8 cellular contexts compared by ENCODE assay signal in the genomic region with DNA sequence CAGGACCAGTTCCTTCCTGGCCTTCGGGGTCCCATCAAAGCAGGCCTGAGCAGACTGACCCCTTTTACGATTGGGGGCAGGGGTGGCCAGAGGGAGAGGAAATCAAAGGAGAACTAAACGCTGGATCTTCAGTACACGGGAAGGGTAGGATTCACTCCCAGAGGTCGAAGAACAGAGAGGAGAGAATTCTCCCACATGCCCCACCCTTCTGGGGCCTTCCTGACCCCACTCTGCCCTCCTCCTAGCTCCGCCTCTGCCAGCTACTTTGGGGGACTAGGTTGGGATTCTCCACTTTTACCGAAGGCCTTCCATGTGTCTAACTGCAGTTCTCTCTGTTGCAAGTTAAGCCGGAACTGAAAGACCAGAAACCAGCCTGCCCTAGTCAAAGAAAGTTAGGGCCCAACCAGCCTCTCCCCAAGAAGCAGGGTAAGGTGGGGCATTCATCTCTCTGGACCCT. TPM values are rescaled to one million over a fixed set of nuclear protein-coding genes. Genes with fewer than 3 reads are reported as not detected.
A peak's percentile ranks its signal among the peaks of the same experiment; 100 is the strongest.
DNase-seq lines count a peak whose midpoint lies in the region; ATAC-seq and TF ChIP-seq lines count a peak whose summit lies in the region.

No MANE protein-coding gene starts in this region.

- H3K4me1 ChIP-seq in mammary epithelial cell (ENCODE audit: insufficient read depth, low read length): peaks cover 75% of the 10 kb centered on the region
- H3K4me1 ChIP-seq in liver (ENCODE audit: control insufficient read depth in 4 of 4, insufficient read depth in 4 of 4, low read length in 3 of 4): peaks cover 6 to 23% (median 10%) of the 10 kb centered on the region in 4 donors
- peaks cover 0 to 80% (median 69%) of the 10 kb centered on the region in 4 donors for H3K4me1 ChIP-seq in tibial artery

- peak; percentile 69 for DNase-seq in GM12865 (ENCODE audit: low read depth)
- peak; percentile 48 for DNase-seq in NOMO-1 treated with DMSO at 0.1 percent for 48 hours (lab: John Stamatoyannopoulos, UW; ENCODE audit: unreplicated experiment)
- peak; percentile 47 for DNase-seq in mammary epithelial cell
- no peak for DNase-seq in tibial artery
- DNase-seq in DMS153 (lab: John Stamatoyannopoulos, UW): no peak
- DNase-seq in 8988T: no peak

- H3K9ac ChIP-seq in mammary epithelial cell (ENCODE audit: insufficient read depth, low read length) (peak overlapping the region; percentile 92), liver (ENCODE audit: low read depth in 1 of 2, low read length in 2 of 2) (peak overlapping the region; percentile 4 to 49)

- intact Hi-C loops in mammary epithelial cell (cut with micrococcal nuclease) (loop anchor here (5.0 kb wide), 1 partner anchor 122 kb away; the partner anchor contains the start of genes GON4L and SYT11), tibial artery (cut with DNase I; ENCODE audit: low total_unique reads) (no loop called here)

- peak overlapping the region; percentile 92 for H3K4me2 ChIP-seq in mammary epithelial cell (ENCODE audit: insufficient read depth, low read depth, low read length)

- peaks cover 79% of the 10 kb centered on the region for H3K79me2 ChIP-seq in mammary epithelial cell (ENCODE audit: insufficient read depth, low read length)

- peak overlapping the region; percentile 75 for H2AFZ ChIP-seq in mammary epithelial cell (ENCODE audit: low read depth, low read length)

- H3K36me3 ChIP-seq in mammary epithelial cell (ENCODE audit: insufficient read depth, low read length) (no peaks in the 10 kb centered on the region), liver (ENCODE audit: control insufficient read depth in 4 of 4, insufficient read depth in 3 of 4, low read depth in 1 of 4, low read length in 3 of 4) (no peaks in the 10 kb centered on the region), tibial artery (no peaks in the 10 kb centered on the region)

- in situ Hi-C loops in mammary epithelial cell (cut with MboI; ENCODE audit: low sequenced_read_pairs in 2 of 2): no loop called here

- no peak for TF ChIP-seq RAD21 in liver (IDR thresholded peaks at IDR 0.05)

- BruUV-seq in mammary epithelial cell (replicated peaks; lab: Mats Ljungman, UMichigan): TSS peak; percentile 49

- ATAC-seq in HG02970 (IDR thresholded peaks at IDR 0.05; ENCODE audit: low FRiP score, unreplicated experiment): no peak

- no peaks in the 10 kb centered on the region for H3K27me3 ChIP-seq in mammary epithelial cell (ENCODE audit: insufficient read depth, low read length)
- no peaks in the 10 kb centered on the region for H3K27me3 ChIP-seq in liver (ENCODE audit: control insufficient read depth in 4 of 4, insufficient read depth in 4 of 4, low read length in 3 of 4)
- no peaks in the 10 kb centered on the region for H3K27me3 ChIP-seq in tibial artery

- dilution Hi-C loops in mammary epithelial cell (cut with HindIII; ENCODE audit: low sequenced_read_pairs): no loop called here

- H3K4me3 ChIP-seq in GM12865 (ENCODE audit: low read depth, low read length) (peak overlapping the region; percentile 86), mammary epithelial cell (replicated peaks in 1 of 3; ENCODE audit: insufficient read depth in 1 of 3, low read depth in 2 of 3, low read length in 3 of 3) (peak overlapping the region; percentile 82 to 91 (median 91)), liver (ENCODE audit: low read depth in 1 of 3, low read length in 3 of 3) (peak overlapping the region; percentile 73 to 80 (median 76)), tibial artery (peak overlapping the region; percentile 89 to 98)

- H3K9me3 ChIP-seq in mammary epithelial cell (replicated peaks; ENCODE audit: insufficient read depth, low read length): no peaks in the 10 kb centered on the region
- H3K9me3 ChIP-seq in liver (ENCODE audit: control insufficient read depth in 4 of 4, low read length in 3 of 4): no peaks in the 10 kb centered on the region
- H3K9me3 ChIP-seq in tibial artery: no peaks in the 10 kb centered on the region

- no peaks in the 10 kb centered on the region for H4K20me1 ChIP-seq in mammary epithelial cell (ENCODE audit: insufficient read depth, low read length)

- 27% methylated on average over 4 of the region's 8 CpGs for WGBS in mammary epithelial cell (ENCODE audit: low coverage, missing lambda C conversion rate)
- 38% methylated on average over 8 of the region's 8 CpGs for WGBS in liver

- peak overlapping the region; percentile 76 for H3K27ac ChIP-seq in mammary epithelial cell (ENCODE audit: insufficient read depth, low read depth, low read length)
- H3K27ac ChIP-seq in liver (ENCODE audit: low read depth in 1 of 2, low read length in 2 of 2): peak overlapping the region; percentile 80 to 92
- peak overlapping the region; percentile 98 to 99 for H3K27ac ChIP-seq in tibial artery

- CTCF ChIA-PET in mammary epithelial cell (lab: Charles Lee; ENCODE audit: low non-redundant PET): interaction anchor here (0.7 kb wide), 1 partner anchor 41 kb away, joined by 3 read pairs; no protein-coding TSS in a partner anchor

- TF ChIP-seq CTCF in GM12865 (IDR thresholded peaks at IDR 0.05; ENCODE audit: insufficient read depth, low read depth, low read length, missing control alignments): no peak
- TF ChIP-seq CTCF in mammary epithelial cell (conservative IDR thresholded peaks at IDR 0.05 in 1 of 2, IDR thresholded peaks at IDR 0.05 in 1 of 2; ENCODE audit: extremely low read depth in 1 of 2, insufficient read depth in 1 of 2, low read depth in 1 of 2, low read length in 2 of 2): no peak
- no peak for TF ChIP-seq CTCF in liver (IDR thresholded peaks at IDR 0.05; ENCODE audit: low read depth, low read length, missing input control)
- TF ChIP-seq CTCF in tibial artery (IDR thresholded peaks at IDR 0.05): no peak

TF ChIP-seq in liver, 16 proteins besides CTCF, POLR2A, EP300 and RAD21:
- TF ChIP-seq GABPA (IDR thresholded peaks at IDR 0.05 in 1 of 2, conservative IDR thresholded peaks at IDR 0.05 in 1 of 2) (no peak), EGR1 (IDR thresholded peaks at IDR 0.05; ENCODE audit: low read depth in 2 of 2) (no peak)

RNA-seq across cellular contexts. Expression of gene ARHGEF2, which starts 0.7 kb away (rescaled TPM):
- total RNA-seq in mammary epithelial cell: 100 to 1,000 TPM in 1 of 2 donors, 10 to 100 TPM in 1; 79.4 to 161 TPM
- polyA plus RNA-seq in mammary epithelial cell: 69.9 TPM
- 60.4 TPM for polyA minus RNA-seq in mammary epithelial cell
- 10 to 100 TPM; 14.1 to 59.1 TPM for total RNA-seq in liver
- polyA plus RNA-seq in liver: 1 to 10 TPM; 3.2 to 6.4 TPM

RNA-seq across cellular contexts. Expression of gene RXFP4, which starts 37.6 kb away (rescaled TPM):
- not detected for total RNA-seq in mammary epithelial cell
- 0.07 TPM for polyA plus RNA-seq in mammary epithelial cell
- not detected for polyA minus RNA-seq in mammary epithelial cell
- total RNA-seq in liver: not detected
- not detected for polyA plus RNA-seq in liver

RNA-seq across cellular contexts. Expression of gene SSR2, which starts 41.8 kb away (rescaled TPM):
- total RNA-seq in mammary epithelial cell: 100 to 1,000 TPM; 158 to 195 TPM
- 511 TPM for polyA plus RNA-seq in mammary epithelial cell
- polyA minus RNA-seq in mammary epithelial cell: 194 TPM
- 100 to 1,000 TPM; 101 to 264 TPM for total RNA-seq in liver
- polyA plus RNA-seq in liver: 100 to 1,000 TPM in 1 of 2 donors, 10 to 100 TPM in 1; 93.1 to 245 TPM

RNA-seq across cellular contexts. Expression of gene KHDC4, which starts 44.8 kb away (rescaled TPM):
- total RNA-seq in mammary epithelial cell (10 to 100 TPM; 35.3 to 56.5 TPM), liver (10 to 100 TPM; 18.2 to 32.6 TPM)
- polyA plus RNA-seq in mammary epithelial cell (28.9 TPM), liver (10 to 100 TPM in 1 of 2 donors, 1 to 10 TPM in 1; 8.4 to 11.3 TPM)
- 41.3 TPM for polyA minus RNA-seq in mammary epithelial cell

Comparison
In these comparisons a context has a peak if more than half of its experiments do, and no peak if none do; other contexts are left out.
1. DNase-seq: peak in GM12865 (single experiment), NOMO-1 treated with DMSO at 0.1 percent for 48 hours (single experiment) and mammary epithelial cell (single experiment); none in tibial artery (0 of 2), DMS153 (single experiment) and 8988T (single experiment).
2. Peak in every context shown above with its lines, with median percentiles within 50 percentile points of each other: H3K4me3 ChIP-seq and H3K27ac ChIP-seq.